ENCODE assay signal across 8 cellular contexts in the genomic region with DNA sequence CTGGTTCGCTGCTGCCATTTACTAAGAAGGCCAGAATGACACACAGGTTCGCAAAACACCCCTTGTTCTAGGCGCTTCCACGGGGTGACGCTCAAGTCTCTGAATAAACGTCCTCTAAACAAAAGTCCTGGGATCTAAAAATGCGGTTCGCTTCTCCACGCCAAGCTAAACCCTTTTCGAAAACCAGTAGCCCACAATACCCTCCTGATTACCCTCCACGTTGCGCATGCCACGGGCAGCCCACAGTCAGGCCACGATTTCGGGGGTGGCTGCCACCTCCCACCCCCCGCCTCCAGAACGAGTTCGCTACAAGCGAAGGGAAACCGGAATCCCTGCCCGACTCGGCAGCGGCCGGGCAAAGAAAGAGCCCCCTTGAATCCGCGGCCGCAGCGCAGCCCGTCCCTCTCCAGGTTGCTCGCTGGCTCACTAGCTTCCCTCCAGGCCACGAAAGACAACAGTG. TPM values are rescaled to one million over a fixed set of nuclear protein-coding genes. Genes with fewer than 3 reads are reported as not detected.
DNase-seq lines count a peak whose midpoint lies in the region; ATAC-seq and TF ChIP-seq lines count a peak whose summit lies in the region.

No MANE protein-coding gene starts in this region.

- under 1% methylated on average over 31 of the region's 31 CpGs for WGBS in HUES64
- WGBS in mesendoderm (ENCODE audit: extremely low coverage, insufficient coverage, low lambda C conversion rate), result no CpG with 5 or more reads among the region's 31 CpGs

- H2AK5ac ChIP-seq in mesendoderm (ENCODE audit: low read length), result no peak overlapping the region

- H3K79me2 ChIP-seq in mesendoderm (ENCODE audit: control insufficient read depth, insufficient read depth, low read length), result peaks cover 42% of the 10 kb centered on the region

- H3K9me3 ChIP-seq in HUES64 (ENCODE audit: insufficient read depth, low read depth, low read length), result no peaks in the 10 kb centered on the region

- intact Hi-C loops in dorsolateral prefrontal cortex (cut with DNase I), result loop anchor here (5.0 kb wide), 1 partner anchor 61 kb away; the partner anchor contains the start of gene UPF3B (in 2 of the 2)

- peak overlapping the region; percentile 71 for H3K56ac ChIP-seq in mesendoderm (ENCODE audit: low read length)

- no peak overlapping the region for H4K8ac ChIP-seq in mesendoderm (ENCODE audit: low read depth, low read length)

- H3K27ac ChIP-seq in HUES64 (ENCODE audit: low read depth, low read length) (peak overlapping the region; percentile 98), dorsolateral prefrontal cortex (peak overlapping the region in 58 of 59 donors; percentile 20 to 99 (median 93)), mesendoderm (ENCODE audit: low read depth, low read length) (peak overlapping the region; percentile 76)

- H2BK120ac ChIP-seq in mesendoderm (ENCODE audit: low read depth, low read length), result no peak overlapping the region

- no peak overlapping the region for H2BK15ac ChIP-seq in mesendoderm (replicated peaks; ENCODE audit: low read depth)

- H4K5ac ChIP-seq in mesendoderm (ENCODE audit: low read length), result no peak overlapping the region

- TF ChIP-seq CTCF in dorsolateral prefrontal cortex (IDR thresholded peaks at IDR 0.05 in 54 of 56, conservative IDR thresholded peaks at IDR 0.05 in 2 of 56; ENCODE audit: low read depth in 1 of 56, partially characterized antibody in 56 of 56), result peak in 4 of 56 donors; percentile 2 to 17 (median 10)

- H3K9me3 Mint-ChIP-seq in stimulated activated memory B cell treated with anti-CD40 and anti-IgM and Interleukin-4, amounts not matched to agents 10 μg/mL and 1 μg/mL and 100 μg/mL, for 72 hours, result no peaks in the 10 kb centered on the region

- H3K27me3 ChIP-seq in HUES64 (ENCODE audit: insufficient read depth, low read length) (no peaks in the 10 kb centered on the region), dorsolateral prefrontal cortex (peaks cover 0 to 26% (median 0%) of the 10 kb centered on the region in 45 donors), mesendoderm (ENCODE audit: insufficient read depth, low read length, poor library complexity) (no peaks in the 10 kb centered on the region)

- H2BK5ac ChIP-seq in mesendoderm (ENCODE audit: low read length), result no peak overlapping the region

- H3K4me1 ChIP-seq in HUES64 (ENCODE audit: insufficient read depth, low read length) (0 out of 2 replicates have a peak, but pooled peaks cover 7% of the 10 kb centered on the region), mesendoderm (ENCODE audit: control insufficient read depth, low read depth, low read length) (no peaks in the 10 kb centered on the region)

- peak overlapping the region; percentile 93 for H3K27ac Mint-ChIP-seq in stimulated activated memory B cell treated with anti-CD40 and anti-IgM and Interleukin-4, amounts not matched to agents 10 μg/mL and 1 μg/mL and 100 μg/mL, for 72 hours

- peak overlapping the region; percentile 99 for H3K18ac ChIP-seq in mesendoderm (ENCODE audit: low read length)

- H3K9ac ChIP-seq in HUES64 (ENCODE audit: low read depth, low read length) (peak overlapping the region; percentile 99), mesendoderm (ENCODE audit: low read length) (peak overlapping the region; percentile 87)

- H3K4me1 Mint-ChIP-seq in stimulated activated memory B cell treated with anti-CD40 and anti-IgM and Interleukin-4, amounts not matched to agents 10 μg/mL and 1 μg/mL and 100 μg/mL, for 72 hours, result peaks cover 15% of the 10 kb centered on the region

- H3K23ac ChIP-seq in mesendoderm (ENCODE audit: low read length), result peak overlapping the region; percentile 72

- H3K36me3 ChIP-seq in HUES64 (ENCODE audit: insufficient read depth, low read length), result peaks cover 42% of the 10 kb centered on the region
- H3K36me3 ChIP-seq in mesendoderm (ENCODE audit: control insufficient read depth, insufficient read depth, low read length), result peaks cover 2% of the 10 kb centered on the region

- H3K4me3 ChIP-seq in HUES64 (ENCODE audit: low read length) (peak overlapping the region; percentile 99), dorsolateral prefrontal cortex (peak overlapping the region; percentile 42 to 83 (median 68)), mesendoderm (ENCODE audit: low read length) (peak overlapping the region; percentile 84)

- DNase-seq in COLO668 (lab: John Stamatoyannopoulos, UW; ENCODE audit: unreplicated experiment), result peak; percentile 59
- DNase-seq in dorsolateral prefrontal cortex, result peak in 3 of 10 donors; percentile 13 to 37 (median 35)
- peak; percentile 37 for DNase-seq in mesendoderm
- no peak for DNase-seq in SHP77 treated with DMSO at 0.1 percent for 48 hours (lab: John Stamatoyannopoulos, UW)

- H3K36me3 Mint-ChIP-seq in stimulated activated memory B cell treated with anti-CD40 and anti-IgM and Interleukin-4, amounts not matched to agents 10 μg/mL and 1 μg/mL and 100 μg/mL, for 72 hours, result peaks cover 9% of the 10 kb centered on the region

- no peak overlapping the region for H3K4me2 ChIP-seq in mesendoderm (ENCODE audit: low read length)

- H3K79me1 ChIP-seq in mesendoderm (ENCODE audit: low read length), result no peaks in the 10 kb centered on the region

- H3K27me3 Mint-ChIP-seq in stimulated activated memory B cell treated with anti-CD40 and anti-IgM and Interleukin-4, amounts not matched to agents 10 μg/mL and 1 μg/mL and 100 μg/mL, for 72 hours, result no peaks in the 10 kb centered on the region

- ATAC-seq in GM21360 (IDR thresholded peaks at IDR 0.05; ENCODE audit: unreplicated experiment), result peak; percentile 8
- ATAC-seq in activated CD4-positive, CD25-positive, alpha-beta regulatory T cell treated with anti-CD3 and anti-CD28 coated beads, Interleukin-2, amount 50 U/mL, for 24 hours, result peak; percentile 34 to 49
- peak; percentile 46 for ATAC-seq in stimulated activated memory B cell treated with anti-CD40 and anti-IgM and Interleukin-4, amounts not matched to agents 10 μg/mL and 1 μg/mL and 100 μg/mL, for 72 hours

- peak overlapping the region; percentile 97 for H3K4me3 Mint-ChIP-seq in stimulated activated memory B cell treated with anti-CD40 and anti-IgM and Interleukin-4, amounts not matched to agents 10 μg/mL and 1 μg/mL and 100 μg/mL, for 72 hours

- H3K4ac ChIP-seq in mesendoderm (ENCODE audit: low read depth, low read length), result peak overlapping the region; percentile 94

RNA-seq across cellular contexts. Expression of gene RPL39, which starts 0.4 kb away (rescaled TPM):
- polyA plus RNA-seq in HUES64 (2013, experiment 1 of 2), result 2,173 TPM
- 2,339 TPM for polyA plus RNA-seq in HUES64 (2013, experiment 2 of 2)
- total RNA-seq in dorsolateral prefrontal cortex, result 100 to 1,000 TPM; 155 to 472 (median 323) TPM
- polyA plus RNA-seq in mesendoderm (2013, experiment 1 of 2), result 6,113 TPM
- 6,038 TPM for polyA plus RNA-seq in mesendoderm (2013, experiment 2 of 2)

RNA-seq across cellular contexts. Expression of gene SOWAHD, which starts 32.6 kb away (rescaled TPM):
- polyA plus RNA-seq in HUES64 (2013, experiment 1 of 2), result 0.75 TPM
- polyA plus RNA-seq in HUES64 (2013, experiment 2 of 2), result 1.2 TPM
- 1 to 10 TPM in 12 of 120 experiments, under 1 TPM in 68, not detected in 40; 0.18 to 1.8 (median 0.63) TPM for total RNA-seq in dorsolateral prefrontal cortex
- polyA plus RNA-seq in mesendoderm (2013, experiment 1 of 2), result 0.28 TPM
- 0.20 TPM for polyA plus RNA-seq in mesendoderm (2013, experiment 2 of 2)
